1 cellular context compared by ENCODE assay signal in genomic region chr3:150443331-150443741, GRCh38.
TF ChIP-seq lines count a peak whose summit lies in the region.

No MANE protein-coding gene starts in this region.

TF ChIP-seq in GM23338, 12 proteins besides CTCF, POLR2A, EP300 and RAD21 (continued from another document):
- TF ChIP-seq ZNF462 (CRISPR knock-in tag; IDR thresholded peaks at IDR 0.05) (no peak), EZH2phosphoT487 (IDR thresholded peaks at IDR 0.05; ENCODE audit: unreplicated experiment) (no peak), NANOG (IDR thresholded peaks at IDR 0.05; ENCODE audit: borderline replicate concordance) (no peak), ETS1 (IDR thresholded peaks at IDR 0.05) (no peak), ZNF114 (CRISPR knock-in tag; IDR thresholded peaks at IDR 0.05) (no peak), EZH2 (IDR thresholded peaks at IDR 0.05; ENCODE audit: low read depth, unreplicated experiment) (no peak), STAT1 (IDR thresholded peaks at IDR 0.05; ENCODE audit: unreplicated experiment) (no peak), POLR2AphosphoS5 (IDR thresholded peaks at IDR 0.05; ENCODE audit: low read depth) (no peak)
